In genomic region chr12:106417926-106418910, GRCh38 we compare ENCODE assay signal across 12 cellular contexts.
DNase-seq lines count a peak whose midpoint lies in the region; ATAC-seq and TF ChIP-seq lines count a peak whose summit lies in the region.
"Had no signal": no experiment of that assay in that cellular context is flagged by ENCODE, and none has a peak within 500 bp of the region (broad histone marks: within the 10 kb centered on the region; RNA-seq: fewer than 3 reads in every experiment).

No MANE protein-coding gene starts in this region.

- DNase-seq in HFF-Myc (ENCODE audit: extremely low read depth, low read depth) (peak; percentile 26), adrenal gland (peak in 4 of 7 donors; percentile 15 to 27 (median 21)), foreskin melanocyte (peak; percentile 46), NCI-H2227 (lab: John Stamatoyannopoulos, UW; ENCODE audit: unreplicated experiment) (no peak), activated T-cell treated with anti-CD3 and anti-CD28 coated beads for 4 hours (no peak), tibial nerve (ENCODE audit: low spot score in 2 of 2) (no peak)
- DNase-seq: activated naive CD8-positive, alpha-beta T cell treated with anti-CD3 and anti-CD28 coated beads, Interleukin-2, amount 10 ng/mL, durations not matched to agents 7 days and 5 days; heart left ventricle; MG63 had no signal

- no peak for ATAC-seq in GM18498 (IDR thresholded peaks at IDR 0.05; ENCODE audit: unreplicated experiment)
- ATAC-seq: activated CD4-positive, CD25-positive, alpha-beta regulatory T cell treated with anti-CD3 and anti-CD28 coated beads, Interleukin-2, amount 50 U/mL, for 24 hours had no signal

- TF ChIP-seq EP300 in tibial nerve (IDR thresholded peaks at IDR 0.05) = no peak

- no peak overlapping the region for H3K9ac ChIP-seq in skeletal muscle satellite cell (ENCODE audit: low read depth, low read length)

- H3K36me3 ChIP-seq in adrenal gland (replicated peaks in 1 of 2) (no peaks in the 10 kb centered on the region), skeletal muscle satellite cell (ENCODE audit: insufficient read depth, low read length) (no peaks in the 10 kb centered on the region), tibial nerve (peaks cover 0 to 8% (median 0%) of the 10 kb centered on the region in 3 donors)
- H3K36me3 ChIP-seq: MG63 had no signal

- TF ChIP-seq POLR2A in adrenal gland (IDR thresholded peaks at IDR 0.05) (no peak), tibial nerve (IDR thresholded peaks at IDR 0.05) (no peak)

- intact Hi-C loops in adrenal gland (cut with DNase I) = no loop called here

- H3K4me3 ChIP-seq in HFF-Myc (replicated peaks; ENCODE audit: low read depth, low read length) (no peak overlapping the region), adrenal gland (peak overlapping the region in 1 of 4 donors; percentile 7), skeletal muscle satellite cell (ENCODE audit: low read length) (no peak overlapping the region), tibial nerve (no peak overlapping the region)
- H3K4me3 ChIP-seq: heart left ventricle, MG63 had no signal

- H3K4me1 ChIP-seq in adrenal gland (replicated peaks in 1 of 2) (peaks cover 14 to 23% of the 10 kb centered on the region in 2 donors), skeletal muscle satellite cell (ENCODE audit: control insufficient read depth, insufficient read depth, low read length) (peaks cover 32% of the 10 kb centered on the region), tibial nerve (peaks cover 0 to 22% (median 5%) of the 10 kb centered on the region in 4 donors)

- H3K27ac ChIP-seq in adrenal gland = peak overlapping the region; percentile 59 to 71 (median 71)
- H3K27ac ChIP-seq in tibial nerve = peak overlapping the region in 2 of 4 donors; percentile 9 to 37

- H3K9me3 ChIP-seq in adrenal gland (replicated peaks in 1 of 3) (no peaks in the 10 kb centered on the region), skeletal muscle satellite cell (replicated peaks; ENCODE audit: low read length) (no peaks in the 10 kb centered on the region), tibial nerve (no peaks in the 10 kb centered on the region)
- H3K9me3 ChIP-seq: heart left ventricle, MG63 had no signal

- peak overlapping the region; percentile 48 for H3K4me2 ChIP-seq in skeletal muscle satellite cell (ENCODE audit: low read length)

- no peaks in the 10 kb centered on the region for H3K27me3 ChIP-seq in adrenal gland
- no peaks in the 10 kb centered on the region for H3K27me3 ChIP-seq in skeletal muscle satellite cell (ENCODE audit: control insufficient read depth, insufficient read depth, low read length)
- H3K27me3 ChIP-seq in tibial nerve = no peaks in the 10 kb centered on the region
- H3K27me3 ChIP-seq: heart left ventricle, MG63 had no signal

- whole genome bisulfite sequencing in adrenal gland, 4 donors = 72 to 77% (median 74%) methylated on average over 7 of the region's 7 CpGs
- WGBS in tibial nerve, 2 donors = 67 to 71% methylated on average over 7 of the region's 7 CpGs

- TF ChIP-seq CTCF in HFF-Myc (IDR thresholded peaks at IDR 0.05; ENCODE audit: low read depth, low read length, missing control alignments) (no peak), adrenal gland (IDR thresholded peaks at IDR 0.05) (no peak), tibial nerve (IDR thresholded peaks at IDR 0.05) (no peak)

Comparison
In these comparisons a context has a peak if more than half of its experiments do, and no peak if none do; other contexts are left out.
1. DNase-seq: peak in HFF-Myc (single experiment), adrenal gland (4 of 7) and foreskin melanocyte (single experiment); none in NCI-H2227 (single experiment), activated T-cell treated with anti-CD3 and anti-CD28 coated beads for 4 hours (single experiment) and tibial nerve (0 of 2).